7 cellular contexts compared by ENCODE assay signal in the genomic region with DNA sequence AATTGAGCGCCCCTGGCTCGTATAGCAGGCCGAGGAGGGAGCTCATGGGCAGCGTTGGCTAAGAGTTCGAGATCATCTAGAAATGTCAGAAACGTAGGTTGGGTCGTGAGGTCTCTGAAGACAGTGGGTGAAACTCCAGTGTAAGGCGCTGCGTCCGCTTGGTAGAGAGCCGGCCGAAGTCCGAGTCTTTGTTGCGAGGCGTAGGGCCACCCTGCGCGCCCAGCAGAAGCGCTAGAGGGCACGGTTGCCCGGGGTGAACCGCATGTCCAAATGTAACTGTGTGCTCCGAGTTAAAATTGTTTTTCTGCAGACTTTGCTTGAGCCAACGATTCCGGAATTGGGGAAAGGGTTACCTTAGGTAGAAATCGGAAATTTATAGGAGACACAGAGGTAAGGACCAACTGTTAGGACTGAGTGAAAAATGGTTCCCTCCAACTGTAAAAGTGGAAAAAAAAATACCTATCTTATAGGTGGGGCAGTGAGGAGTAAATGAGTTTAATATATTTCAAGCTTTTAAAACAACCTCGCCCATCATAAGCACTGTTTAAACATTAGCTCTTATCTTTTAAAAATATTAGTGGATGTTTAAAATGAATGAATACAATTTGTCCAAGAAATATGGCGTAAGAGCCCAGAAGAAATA. TPM values are rescaled to one million over a fixed set of nuclear protein-coding genes. Genes with fewer than 3 reads are reported as not detected.
DNase-seq lines count a peak whose midpoint lies in the region; ATAC-seq, FAIRE-seq and TF ChIP-seq lines count a peak whose summit lies in the region.

No MANE protein-coding gene starts in this region.

- H3K4me3 ChIP-seq in kidney (ENCODE audit: low read length in 2 of 2) (peak overlapping the region; percentile 87 to 93), spleen (peak overlapping the region; percentile 65 to 86 (median 71))

- peaks cover 39% of the 10 kb centered on the region for H3K4me1 Mint-ChIP-seq in T-helper 2 cell treated with Interferon-gamma antibody and Interleukin-4, amounts not matched to agents 5 μg/mL and 100 μg/mL, for 36 hours (ENCODE audit: low read depth)

- H3K9ac ChIP-seq in kidney (ENCODE audit: low read length in 2 of 2) = peak overlapping the region; percentile 89 to 97

- peak; percentile 17 for ATAC-seq in GM21737 (IDR thresholded peaks at IDR 0.05; ENCODE audit: unreplicated experiment)

- 5 to 6% (median 5%) methylated on average over 25 to 27 of the region's 27 CpGs for WGBS in spleen, 5 donors

- DNase-seq in GM03348 (ENCODE audit: low spot score) = peak; percentile 77
- peak; percentile 66 for DNase-seq in LoVo (ENCODE audit: low spot score)
- DNase-seq in T-helper 2 cell treated with Interferon-gamma antibody and Interleukin-4, amounts not matched to agents 5 μg/mL and 100 μg/mL, for 36 hours (ENCODE audit: low spot score) = peak; percentile 54
- DNase-seq in kidney = peak; percentile 88
- DNase-seq in spleen = peak; percentile 93

- H3K36me3 ChIP-seq in kidney (ENCODE audit: control insufficient read depth in 1 of 2, insufficient read depth in 2 of 2, low read length in 2 of 2) = peaks cover 0 to 4% of the 10 kb centered on the region in 2 donors
- peaks cover 0 to 6% (median 0%) of the 10 kb centered on the region in 6 donors for H3K36me3 ChIP-seq in spleen

- intact Hi-C loops in kidney (cut with DNase I) = no loop called here
- intact Hi-C loops in spleen (cut with DNase I; ENCODE audit: low total_unique reads) = no loop called here

- no peaks in the 10 kb centered on the region for H3K27me3 ChIP-seq in spleen (replicated peaks in 1 of 7)

- FAIRE-seq in kidney (lab: Jason Lieb, UNC) = no peak

- H3K36me3 Mint-ChIP-seq in T-helper 2 cell treated with Interferon-gamma antibody and Interleukin-4, amounts not matched to agents 5 μg/mL and 100 μg/mL, for 36 hours (ENCODE audit: low read depth) = peaks cover 17% of the 10 kb centered on the region

- H3K4me1 ChIP-seq in kidney (ENCODE audit: control insufficient read depth in 1 of 2, insufficient read depth in 1 of 2, low read depth in 1 of 2, low read length in 2 of 2) (peaks cover 11 to 13% of the 10 kb centered on the region in 2 donors), spleen (peaks cover 20 to 61% (median 39%) of the 10 kb centered on the region in 6 donors)

- peak overlapping the region; percentile 99 for H3K27ac ChIP-seq in cingulate gyrus (ENCODE audit: low read depth, low read length)
- H3K27ac ChIP-seq in kidney (ENCODE audit: low read depth in 2 of 2, low read length in 2 of 2) = peak overlapping the region; percentile 98 to 99
- H3K27ac ChIP-seq in spleen = peak overlapping the region; percentile 90 to 100 (median 98)

- TF ChIP-seq CTCF in kidney (IDR thresholded peaks at IDR 0.05; ENCODE audit: borderline replicate concordance, extremely low read depth, insufficient read depth) (peak; percentile 54), spleen (IDR thresholded peaks at IDR 0.05 in 8 of 11, conservative IDR thresholded peaks at IDR 0.05 in 3 of 11) (peak in 8 of 11 experiments; percentile 24 to 72 (median 54))

- peak overlapping the region; percentile 100 for H3K27ac Mint-ChIP-seq in T-helper 2 cell treated with Interferon-gamma antibody and Interleukin-4, amounts not matched to agents 5 μg/mL and 100 μg/mL, for 36 hours

- TF ChIP-seq POLR2A in spleen (IDR thresholded peaks at IDR 0.05) = no peak

- H3K9me3 ChIP-seq in kidney (ENCODE audit: control insufficient read depth in 1 of 2, low read length in 2 of 2) = no peaks in the 10 kb centered on the region
- no peaks in the 10 kb centered on the region for H3K9me3 ChIP-seq in spleen

- H3K4me3 Mint-ChIP-seq in T-helper 2 cell treated with Interferon-gamma antibody and Interleukin-4, amounts not matched to agents 5 μg/mL and 100 μg/mL, for 36 hours = peak overlapping the region; percentile 98

- no peaks in the 10 kb centered on the region for H3K27me3 Mint-ChIP-seq in T-helper 2 cell treated with Interferon-gamma antibody and Interleukin-4, amounts not matched to agents 5 μg/mL and 100 μg/mL, for 36 hours (ENCODE audit: low read depth)

- no peaks in the 10 kb centered on the region for H3K9me3 Mint-ChIP-seq in T-helper 2 cell treated with Interferon-gamma antibody and Interleukin-4, amounts not matched to agents 5 μg/mL and 100 μg/mL, for 36 hours

RNA-seq across cellular contexts. Expression of gene SIAH2, which starts 1.0 kb away (rescaled TPM):
- 24.6 TPM for total RNA-seq in kidney
- 16.9 TPM for polyA plus RNA-seq in kidney (ENCODE audit: insufficient read depth, low read depth, low replicate concordance)
- total RNA-seq in spleen = 10 to 100 TPM; 22.8 to 71.3 (median 52.5) TPM
- 10 to 100 TPM; 13.6 to 22.7 (median 20.0) TPM for polyA plus RNA-seq in spleen

Comparison
In these comparisons a context has a peak if more than half of its experiments do, and no peak if none do; other contexts are left out.
1. Peak in every context shown above with its lines: DNase-seq, ATAC-seq, H3K4me3 ChIP-seq and H3K27ac ChIP-seq.